1 cellular context compared by ENCODE assay signal in the genomic region with DNA sequence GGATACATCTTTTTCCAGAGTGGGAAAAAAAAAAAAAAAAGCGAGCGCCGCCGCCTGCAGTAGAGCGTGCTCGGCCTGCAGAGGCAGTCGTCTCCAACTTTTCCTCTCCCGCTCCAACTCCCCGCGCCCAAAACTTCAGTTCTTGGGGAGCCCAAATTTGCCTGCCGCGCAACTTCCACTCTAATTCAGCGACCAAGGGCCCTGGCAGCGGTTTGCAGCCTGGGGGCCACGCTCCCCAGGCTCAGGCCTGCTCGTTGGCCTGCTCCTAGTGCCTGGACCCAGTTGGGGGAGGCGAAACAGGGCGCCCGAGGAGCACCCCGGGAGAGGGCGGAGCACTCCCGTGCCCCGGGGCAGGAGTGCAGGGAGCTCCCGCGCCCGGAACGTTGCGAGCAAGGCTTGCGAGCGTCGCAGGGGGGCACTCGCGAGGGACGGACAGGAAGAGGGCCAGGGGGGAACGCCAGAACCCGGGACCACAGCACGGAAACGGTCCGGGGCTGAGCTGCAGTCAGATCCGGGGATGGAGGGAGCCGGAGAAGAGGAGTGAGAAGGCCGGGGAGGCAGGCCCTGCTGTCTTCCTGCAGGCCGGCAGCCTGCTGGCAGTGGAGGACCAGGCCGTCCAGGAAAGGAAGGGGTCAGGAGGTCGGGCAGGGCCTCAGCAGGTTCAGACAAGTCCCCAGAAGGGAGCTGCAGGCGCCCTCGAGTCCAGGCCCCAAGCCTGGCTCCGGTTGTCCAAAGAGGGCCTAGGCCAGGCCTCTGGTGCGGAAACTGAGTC.
TF ChIP-seq lines count a peak whose summit lies in the region.

A gene with protein sequence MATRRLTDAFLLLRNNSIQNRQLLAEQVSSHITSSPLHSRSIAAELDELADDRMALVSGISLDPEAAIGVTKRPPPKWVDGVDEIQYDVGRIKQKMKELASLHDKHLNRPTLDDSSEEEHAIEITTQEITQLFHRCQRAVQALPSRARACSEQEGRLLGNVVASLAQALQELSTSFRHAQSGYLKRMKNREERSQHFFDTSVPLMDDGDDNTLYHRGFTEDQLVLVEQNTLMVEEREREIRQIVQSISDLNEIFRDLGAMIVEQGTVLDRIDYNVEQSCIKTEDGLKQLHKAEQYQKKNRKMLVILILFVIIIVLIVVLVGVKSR (plus strand): TSS at position 508 of the 772 bp plus-strand sequence. CDS start 724 bp downstream, outside the sequence.

TF ChIP-seq in H1, 55 proteins besides CTCF, POLR2A, EP300 and RAD21 (continues in another document):
- TF ChIP-seq POLR2AphosphoS5 (IDR thresholded peaks at IDR 0.05; ENCODE audit: low read depth, low read length) (peak; percentile 67), SP2 (IDR thresholded peaks at IDR 0.05; ENCODE audit: low read length) (no peak), TEAD4 (IDR thresholded peaks at IDR 0.05; ENCODE audit: low read depth, low read length) (peak; percentile 44; the same call in 1 of the 2 replicates), SIX5 (IDR thresholded peaks at IDR 0.05; ENCODE audit: low read depth, low read length) (peak; percentile 43; the same call in 1 of the 2 replicates), BACH1 (IDR thresholded peaks at IDR 0.05; ENCODE audit: low read length) (peak; percentile 34; the same call in 1 of the 2 replicates), TAF7 (optimal IDR thresholded peaks at IDR 0.05; ENCODE audit: borderline replicate concordance, low read depth, low read length) (peak; percentile 91), EGR1 (IDR thresholded peaks at IDR 0.05; ENCODE audit: borderline replicate concordance, low read depth, low read length) (peak; percentile 75), KDM5A (IDR thresholded peaks at IDR 0.05; ENCODE audit: low read length) (peak; percentile 90), NANOG (IDR thresholded peaks at IDR 0.05; ENCODE audit: insufficient read depth, low read depth, low read length, poor library complexity, severe bottlenecking) (no peak), CREB1 (IDR thresholded peaks at IDR 0.05) (peak; percentile 75), TBP (IDR thresholded peaks at IDR 0.05; ENCODE audit: low read depth, low read length) (peak; percentile 86), CBX5 (IDR thresholded peaks at IDR 0.05; ENCODE audit: low read depth, low read length) (no peak), KDM4A (IDR thresholded peaks at IDR 0.05; ENCODE audit: low read depth, low read length, severe bottlenecking) (peak; percentile 76), SAP30 (IDR thresholded peaks at IDR 0.05; ENCODE audit: insufficient read depth, insufficient replicate concordance, low read length) (no peak), HDAC6 (IDR thresholded peaks at IDR 0.05; ENCODE audit: low read depth, low read length) (no peak), MAFK (IDR thresholded peaks at IDR 0.05; ENCODE audit: low read depth, low read length) (no peak), SP1 (IDR thresholded peaks at IDR 0.05; ENCODE audit: low read depth, low read length) (0 out of 2 replicates have a peak, but pooled peaks have one; percentile 54), CEBPB (IDR thresholded peaks at IDR 0.05; ENCODE audit: low read depth, low read length) (no peak), SUZ12 (IDR thresholded peaks at IDR 0.05; ENCODE audit: low read length) (0 out of 2 replicates have a peak, but pooled peaks have one; percentile 9), CBX8 (IDR thresholded peaks at IDR 0.05; ENCODE audit: borderline replicate concordance, low read depth, low read length) (no peak), BCL11A (IDR thresholded peaks at IDR 0.05; ENCODE audit: low read depth in 2 of 2, low read length in 2 of 2) (no peak), CHD1 (IDR thresholded peaks at IDR 0.05; ENCODE audit: low read depth, low read length) (no peak), PHF8 (conservative IDR thresholded peaks at IDR 0.05; ENCODE audit: low read depth, low read length) (peak; percentile 69), SRF (IDR thresholded peaks at IDR 0.05; ENCODE audit: low read depth, low read length) (0 out of 2 replicates have a peak, but pooled peaks have one; percentile 56), JUN (IDR thresholded peaks at IDR 0.05; ENCODE audit: low read depth, low read length) (no peak), NRF1 (IDR thresholded peaks at IDR 0.05; ENCODE audit: low read depth, low read length) (no peak), SIN3A (conservative IDR thresholded peaks at IDR 0.05 in 1 of 2, IDR thresholded peaks at IDR 0.05 in 1 of 2; ENCODE audit: low read depth in 1 of 2, low read length in 2 of 2) (peak; percentile 84 to 90; a peak in 3 of 4 replicates), RNF2 (IDR thresholded peaks at IDR 0.05; ENCODE audit: borderline replicate concordance, low read depth, low read length, missing control alignments, poor library complexity, severe bottlenecking) (no peak), TCF12 (IDR thresholded peaks at IDR 0.05; ENCODE audit: low read depth, low read length) (peak; percentile 69; the same call in 1 of the 2 replicates), RXRA (IDR thresholded peaks at IDR 0.05; ENCODE audit: insufficient read depth, low read depth, low read length) (no peak), FOSL1 (IDR thresholded peaks at IDR 0.05; ENCODE audit: insufficient read depth, low read depth, low read length) (no peak), KDM1A (IDR thresholded peaks at IDR 0.05; ENCODE audit: borderline replicate concordance, low read length) (peak; percentile 39; the same call in 1 of the 2 replicates), RFX5 (IDR thresholded peaks at IDR 0.05; ENCODE audit: borderline replicate concordance, low read depth, low read length) (no peak), EZH2 (IDR thresholded peaks at IDR 0.05; ENCODE audit: low read depth, low read length, severe bottlenecking) (no peak), TAF1 (IDR thresholded peaks at IDR 0.05; ENCODE audit: low read depth, low read length) (peak; percentile 89), BRCA1 (IDR thresholded peaks at IDR 0.05; ENCODE audit: low read depth, low read length) (peak; percentile 38; the same call in 1 of the 2 replicates), ASH2L (IDR thresholded peaks at IDR 0.05; ENCODE audit: low read length) (peak; percentile 96), GTF2F1 (IDR thresholded peaks at IDR 0.05; ENCODE audit: borderline replicate concordance, low read depth, low read length) (no peak), YY1 (IDR thresholded peaks at IDR 0.05; ENCODE audit: low read depth, low read length) (peak; percentile 65), HDAC2 (IDR thresholded peaks at IDR 0.05; ENCODE audit: borderline replicate concordance in 1 of 2, low read depth in 2 of 2, low read length in 2 of 2) (peak in 1 of 2 experiments; percentile 90; a peak in 2 of 4 replicates), JUND (IDR thresholded peaks at IDR 0.05; ENCODE audit: low read length) (peak; percentile 44; the same call in 1 of the 2 replicates), SIRT6 (IDR thresholded peaks at IDR 0.05; ENCODE audit: low read length) (no peak), ZNF274 (IDR thresholded peaks at IDR 0.05; ENCODE audit: borderline replicate concordance, extremely low read depth, low read length) (no peak)
- TF ChIP-seq, protein P1, sequence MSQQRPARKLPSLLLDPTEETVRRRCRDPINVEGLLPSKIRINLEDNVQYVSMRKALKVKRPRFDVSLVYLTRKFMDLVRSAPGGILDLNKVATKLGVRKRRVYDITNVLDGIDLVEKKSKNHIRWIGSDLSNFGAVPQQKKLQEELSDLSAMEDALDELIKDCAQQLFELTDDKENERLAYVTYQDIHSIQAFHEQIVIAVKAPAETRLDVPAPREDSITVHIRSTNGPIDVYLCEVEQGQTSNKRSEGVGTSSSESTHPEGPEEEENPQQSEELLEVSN (IDR thresholded peaks at IDR 0.05): peak; percentile 75
- TF ChIP-seq, protein P2, sequence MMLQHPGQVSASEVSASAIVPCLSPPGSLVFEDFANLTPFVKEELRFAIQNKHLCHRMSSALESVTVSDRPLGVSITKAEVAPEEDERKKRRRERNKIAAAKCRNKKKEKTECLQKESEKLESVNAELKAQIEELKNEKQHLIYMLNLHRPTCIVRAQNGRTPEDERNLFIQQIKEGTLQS (IDR thresholded peaks at IDR 0.05; ENCODE audit: insufficient read depth, low read depth, low read length): no peak
- TF ChIP-seq, protein P3, sequence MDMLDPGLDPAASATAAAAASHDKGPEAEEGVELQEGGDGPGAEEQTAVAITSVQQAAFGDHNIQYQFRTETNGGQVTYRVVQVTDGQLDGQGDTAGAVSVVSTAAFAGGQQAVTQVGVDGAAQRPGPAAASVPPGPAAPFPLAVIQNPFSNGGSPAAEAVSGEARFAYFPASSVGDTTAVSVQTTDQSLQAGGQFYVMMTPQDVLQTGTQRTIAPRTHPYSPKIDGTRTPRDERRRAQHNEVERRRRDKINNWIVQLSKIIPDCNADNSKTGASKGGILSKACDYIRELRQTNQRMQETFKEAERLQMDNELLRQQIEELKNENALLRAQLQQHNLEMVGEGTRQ (IDR thresholded peaks at IDR 0.05; ENCODE audit: low read length): peak; percentile 1; the same call in 1 of the 2 replicates
- TF ChIP-seq, protein P4, sequence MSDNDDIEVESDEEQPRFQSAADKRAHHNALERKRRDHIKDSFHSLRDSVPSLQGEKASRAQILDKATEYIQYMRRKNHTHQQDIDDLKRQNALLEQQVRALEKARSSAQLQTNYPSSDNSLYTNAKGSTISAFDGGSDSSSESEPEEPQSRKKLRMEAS (IDR thresholded peaks at IDR 0.05): peak; percentile 75
- TF ChIP-seq, protein P5, sequence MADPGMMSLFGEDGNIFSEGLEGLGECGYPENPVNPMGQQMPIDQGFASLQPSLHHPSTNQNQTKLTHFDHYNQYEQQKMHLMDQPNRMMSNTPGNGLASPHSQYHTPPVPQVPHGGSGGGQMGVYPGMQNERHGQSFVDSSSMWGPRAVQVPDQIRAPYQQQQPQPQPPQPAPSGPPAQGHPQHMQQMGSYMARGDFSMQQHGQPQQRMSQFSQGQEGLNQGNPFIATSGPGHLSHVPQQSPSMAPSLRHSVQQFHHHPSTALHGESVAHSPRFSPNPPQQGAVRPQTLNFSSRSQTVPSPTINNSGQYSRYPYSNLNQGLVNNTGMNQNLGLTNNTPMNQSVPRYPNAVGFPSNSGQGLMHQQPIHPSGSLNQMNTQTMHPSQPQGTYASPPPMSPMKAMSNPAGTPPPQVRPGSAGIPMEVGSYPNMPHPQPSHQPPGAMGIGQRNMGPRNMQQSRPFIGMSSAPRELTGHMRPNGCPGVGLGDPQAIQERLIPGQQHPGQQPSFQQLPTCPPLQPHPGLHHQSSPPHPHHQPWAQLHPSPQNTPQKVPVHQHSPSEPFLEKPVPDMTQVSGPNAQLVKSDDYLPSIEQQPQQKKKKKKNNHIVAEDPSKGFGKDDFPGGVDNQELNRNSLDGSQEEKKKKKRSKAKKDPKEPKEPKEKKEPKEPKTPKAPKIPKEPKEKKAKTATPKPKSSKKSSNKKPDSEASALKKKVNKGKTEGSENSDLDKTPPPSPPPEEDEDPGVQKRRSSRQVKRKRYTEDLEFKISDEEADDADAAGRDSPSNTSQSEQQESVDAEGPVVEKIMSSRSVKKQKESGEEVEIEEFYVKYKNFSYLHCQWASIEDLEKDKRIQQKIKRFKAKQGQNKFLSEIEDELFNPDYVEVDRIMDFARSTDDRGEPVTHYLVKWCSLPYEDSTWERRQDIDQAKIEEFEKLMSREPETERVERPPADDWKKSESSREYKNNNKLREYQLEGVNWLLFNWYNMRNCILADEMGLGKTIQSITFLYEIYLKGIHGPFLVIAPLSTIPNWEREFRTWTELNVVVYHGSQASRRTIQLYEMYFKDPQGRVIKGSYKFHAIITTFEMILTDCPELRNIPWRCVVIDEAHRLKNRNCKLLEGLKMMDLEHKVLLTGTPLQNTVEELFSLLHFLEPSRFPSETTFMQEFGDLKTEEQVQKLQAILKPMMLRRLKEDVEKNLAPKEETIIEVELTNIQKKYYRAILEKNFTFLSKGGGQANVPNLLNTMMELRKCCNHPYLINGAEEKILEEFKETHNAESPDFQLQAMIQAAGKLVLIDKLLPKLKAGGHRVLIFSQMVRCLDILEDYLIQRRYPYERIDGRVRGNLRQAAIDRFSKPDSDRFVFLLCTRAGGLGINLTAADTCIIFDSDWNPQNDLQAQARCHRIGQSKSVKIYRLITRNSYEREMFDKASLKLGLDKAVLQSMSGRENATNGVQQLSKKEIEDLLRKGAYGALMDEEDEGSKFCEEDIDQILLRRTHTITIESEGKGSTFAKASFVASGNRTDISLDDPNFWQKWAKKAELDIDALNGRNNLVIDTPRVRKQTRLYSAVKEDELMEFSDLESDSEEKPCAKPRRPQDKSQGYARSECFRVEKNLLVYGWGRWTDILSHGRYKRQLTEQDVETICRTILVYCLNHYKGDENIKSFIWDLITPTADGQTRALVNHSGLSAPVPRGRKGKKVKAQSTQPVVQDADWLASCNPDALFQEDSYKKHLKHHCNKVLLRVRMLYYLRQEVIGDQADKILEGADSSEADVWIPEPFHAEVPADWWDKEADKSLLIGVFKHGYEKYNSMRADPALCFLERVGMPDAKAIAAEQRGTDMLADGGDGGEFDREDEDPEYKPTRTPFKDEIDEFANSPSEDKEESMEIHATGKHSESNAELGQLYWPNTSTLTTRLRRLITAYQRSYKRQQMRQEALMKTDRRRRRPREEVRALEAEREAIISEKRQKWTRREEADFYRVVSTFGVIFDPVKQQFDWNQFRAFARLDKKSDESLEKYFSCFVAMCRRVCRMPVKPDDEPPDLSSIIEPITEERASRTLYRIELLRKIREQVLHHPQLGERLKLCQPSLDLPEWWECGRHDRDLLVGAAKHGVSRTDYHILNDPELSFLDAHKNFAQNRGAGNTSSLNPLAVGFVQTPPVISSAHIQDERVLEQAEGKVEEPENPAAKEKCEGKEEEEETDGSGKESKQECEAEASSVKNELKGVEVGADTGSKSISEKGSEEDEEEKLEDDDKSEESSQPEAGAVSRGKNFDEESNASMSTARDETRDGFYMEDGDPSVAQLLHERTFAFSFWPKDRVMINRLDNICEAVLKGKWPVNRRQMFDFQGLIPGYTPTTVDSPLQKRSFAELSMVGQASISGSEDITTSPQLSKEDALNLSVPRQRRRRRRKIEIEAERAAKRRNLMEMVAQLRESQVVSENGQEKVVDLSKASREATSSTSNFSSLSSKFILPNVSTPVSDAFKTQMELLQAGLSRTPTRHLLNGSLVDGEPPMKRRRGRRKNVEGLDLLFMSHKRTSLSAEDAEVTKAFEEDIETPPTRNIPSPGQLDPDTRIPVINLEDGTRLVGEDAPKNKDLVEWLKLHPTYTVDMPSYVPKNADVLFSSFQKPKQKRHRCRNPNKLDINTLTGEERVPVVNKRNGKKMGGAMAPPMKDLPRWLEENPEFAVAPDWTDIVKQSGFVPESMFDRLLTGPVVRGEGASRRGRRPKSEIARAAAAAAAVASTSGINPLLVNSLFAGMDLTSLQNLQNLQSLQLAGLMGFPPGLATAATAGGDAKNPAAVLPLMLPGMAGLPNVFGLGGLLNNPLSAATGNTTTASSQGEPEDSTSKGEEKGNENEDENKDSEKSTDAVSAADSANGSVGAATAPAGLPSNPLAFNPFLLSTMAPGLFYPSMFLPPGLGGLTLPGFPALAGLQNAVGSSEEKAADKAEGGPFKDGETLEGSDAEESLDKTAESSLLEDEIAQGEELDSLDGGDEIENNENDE (IDR thresholded peaks at IDR 0.05; ENCODE audit: insufficient replicate concordance, low read length): no peak
- TF ChIP-seq, protein P6, sequence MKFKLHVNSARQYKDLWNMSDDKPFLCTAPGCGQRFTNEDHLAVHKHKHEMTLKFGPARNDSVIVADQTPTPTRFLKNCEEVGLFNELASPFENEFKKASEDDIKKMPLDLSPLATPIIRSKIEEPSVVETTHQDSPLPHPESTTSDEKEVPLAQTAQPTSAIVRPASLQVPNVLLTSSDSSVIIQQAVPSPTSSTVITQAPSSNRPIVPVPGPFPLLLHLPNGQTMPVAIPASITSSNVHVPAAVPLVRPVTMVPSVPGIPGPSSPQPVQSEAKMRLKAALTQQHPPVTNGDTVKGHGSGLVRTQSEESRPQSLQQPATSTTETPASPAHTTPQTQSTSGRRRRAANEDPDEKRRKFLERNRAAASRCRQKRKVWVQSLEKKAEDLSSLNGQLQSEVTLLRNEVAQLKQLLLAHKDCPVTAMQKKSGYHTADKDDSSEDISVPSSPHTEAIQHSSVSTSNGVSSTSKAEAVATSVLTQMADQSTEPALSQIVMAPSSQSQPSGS (IDR thresholded peaks at IDR 0.05; ENCODE audit: low read length): peak; percentile 56; the same call in 1 of the 2 replicates
